ENCODE assay signal across 16 cellular contexts in genomic region chr3:81274671-81275070, GRCh38.
A peak's percentile ranks its signal among the peaks of the same experiment; 100 is the strongest.
DNase-seq lines count a peak whose midpoint lies in the region; ATAC-seq and TF ChIP-seq lines count a peak whose summit lies in the region.
"Had no signal": no experiment of that assay in that cellular context is flagged by ENCODE, and none has a peak within 500 bp of the region (broad histone marks: within the 10 kb centered on the region; RNA-seq: fewer than 3 reads in every experiment).

No MANE protein-coding gene starts in this region.

- intact Hi-C loops in prostate gland (cut with DNase I), result no loop called here

- peak; percentile 22 for DNase-seq in GM23248
- DNase-seq in fibroblast of the aortic adventitia (ENCODE audit: low read depth), result peak; percentile 68
- no peak for DNase-seq in activated gamma-delta T cell (lab: John Stamatoyannopoulos, UW)
- no peak for DNase-seq in prostate gland (ENCODE audit: low spot score)
- DNase-seq: BE2C; CD4-positive, alpha-beta memory T cell; DMS79; GDM1; HFFc6 had no signal

- no peak for ATAC-seq in GM18907 (IDR thresholded peaks at IDR 0.05; ENCODE audit: unreplicated experiment)
- no peak for ATAC-seq in GM21360 (IDR thresholded peaks at IDR 0.05; ENCODE audit: unreplicated experiment)
- ATAC-seq: K562 had no signal

- no peak for TF ChIP-seq POLR2A in prostate gland (IDR thresholded peaks at IDR 0.05)

- no peak overlapping the region for H2AFZ ChIP-seq in ACC112 (ENCODE audit: low read length, unreplicated experiment)
- H2AFZ ChIP-seq in GM23248, result no peak overlapping the region
- H2AFZ ChIP-seq in OCI-LY3 (ENCODE audit: low read depth, low read length), result peak overlapping the region; percentile 23

- H3K9me3 ChIP-seq in GM23248 (ENCODE audit: low read depth), result no peaks in the 10 kb centered on the region
- H3K9me3 ChIP-seq in OCI-LY3 (ENCODE audit: insufficient read depth, low read length), result no peaks in the 10 kb centered on the region
- no peaks in the 10 kb centered on the region for H3K9me3 ChIP-seq in prostate gland
- H3K9me3 ChIP-seq: BE2C, HAP-1 had no signal

- H3K36me3 ChIP-seq in ACC112 (ENCODE audit: insufficient read depth, low read length) (no peaks in the 10 kb centered on the region), GM23248 (ENCODE audit: low read depth) (no peaks in the 10 kb centered on the region), OCI-LY3 (replicated peaks; ENCODE audit: low read depth, low read length) (no peaks in the 10 kb centered on the region), prostate gland (no peaks in the 10 kb centered on the region)
- H3K36me3 ChIP-seq: BE2C, HAP-1 had no signal

- H3K4me2 ChIP-seq in GM23248 (ENCODE audit: unreplicated experiment), result no peak overlapping the region
- H3K4me2 ChIP-seq in OCI-LY3 (ENCODE audit: low read length), result no peak overlapping the region

- TF ChIP-seq CTCF in OCI-LY3 (IDR thresholded peaks at IDR 0.05; ENCODE audit: low read depth, low read length) (no peak), fibroblast of the aortic adventitia (IDR thresholded peaks at IDR 0.05; ENCODE audit: insufficient read depth, low read length) (no peak), prostate gland (IDR thresholded peaks at IDR 0.05) (no peak)

- H4K20me1 ChIP-seq in GM23248 (ENCODE audit: insufficient read depth) (no peaks in the 10 kb centered on the region), OCI-LY3 (ENCODE audit: insufficient read depth, low read length) (no peaks in the 10 kb centered on the region)

- H3K79me2 ChIP-seq in ACC112 (ENCODE audit: control insufficient read depth, insufficient read depth, low read length, unreplicated experiment) (no peaks in the 10 kb centered on the region), GM23248 (ENCODE audit: insufficient read depth) (no peaks in the 10 kb centered on the region), OCI-LY3 (ENCODE audit: low read length) (no peaks in the 10 kb centered on the region)

- WGBS in GM23248 (ENCODE audit: low coverage in 1 of 2, low lambda C conversion rate in 2 of 2, missing lambda C conversion rate in 2 of 2), 2 experiments, result 63 to 68% methylated on average over 2 of the region's 2 CpGs
- 85% methylated on average over 2 of the region's 2 CpGs for WGBS in prostate gland

- in situ Hi-C loops in GM23248 (cut with MboI), result no loop called here

- H3K9ac ChIP-seq in GM23248 (no peak overlapping the region), OCI-LY3 (ENCODE audit: low read length) (no peak overlapping the region)

- H3K4me1 ChIP-seq in ACC112 (ENCODE audit: control insufficient read depth, insufficient read depth, low read length, unreplicated experiment) (peaks cover 24% of the 10 kb centered on the region), GM23248 (ENCODE audit: insufficient read depth) (peaks cover 15% of the 10 kb centered on the region; the same call in 1 of the 2 replicates), OCI-LY3 (ENCODE audit: low read length) (peaks cover 21% of the 10 kb centered on the region), prostate gland (replicated peaks) (no peaks in the 10 kb centered on the region)

- H3K4me3 ChIP-seq in ACC112 (ENCODE audit: low read depth, low read length) (no peak overlapping the region), GM23248 (no peak overlapping the region), OCI-LY3 (ENCODE audit: low read length) (no peak overlapping the region), fibroblast of the aortic adventitia (ENCODE audit: low read depth, low read length) (no peak overlapping the region), prostate gland (no peak overlapping the region)
- H3K4me3 ChIP-seq: HAP-1, K562 had no signal

- peak overlapping the region; percentile 53; the same call in 1 of the 2 replicates for H3K27ac ChIP-seq in ACC112 (ENCODE audit: low read depth, low read length)
- H3K27ac ChIP-seq in GM23248, result no peak overlapping the region
- no peak overlapping the region for H3K27ac ChIP-seq in OCI-LY3 (ENCODE audit: low read length)
- no peak overlapping the region for H3K27ac ChIP-seq in prostate gland
- H3K27ac ChIP-seq: C4-2B had no signal

- H3F3A ChIP-seq in GM23248 (ENCODE audit: insufficient read depth), result no peaks in the 10 kb centered on the region

- H3K9me2 ChIP-seq in GM23248 (ENCODE audit: insufficient read depth), result no peaks in the 10 kb centered on the region

- H3K27me3 ChIP-seq in ACC112 (ENCODE audit: insufficient read depth, low read length) (no peaks in the 10 kb centered on the region), GM23248 (replicated peaks; ENCODE audit: insufficient read depth) (no peaks in the 10 kb centered on the region), OCI-LY3 (ENCODE audit: low read depth, low read length) (no peaks in the 10 kb centered on the region), prostate gland (replicated peaks; ENCODE audit: insufficient read depth) (no peaks in the 10 kb centered on the region)
- H3K27me3 ChIP-seq: BE2C had no signal

Comparison
In these comparisons a context has a peak if more than half of its experiments do, and no peak if none do; other contexts are left out.
1. DNase-seq: peak in GM23248 (single experiment) and fibroblast of the aortic adventitia (single experiment); none in activated gamma-delta T cell (single experiment) and prostate gland (single experiment).